Comparison of ENCODE assay signal across 14 cellular contexts in genomic region chr9:107044872-107045271, GRCh38.
DNase-seq lines count a peak whose midpoint lies in the region; ATAC-seq, FAIRE-seq and TF ChIP-seq lines count a peak whose summit lies in the region.
"Had no signal": no experiment of that assay in that cellular context is flagged by ENCODE, and none has a peak within 500 bp of the region (broad histone marks: within the 10 kb centered on the region; RNA-seq: fewer than 3 reads in every experiment).

No MANE protein-coding gene starts in this region.

- no peak overlapping the region for H3K27ac Mint-ChIP-seq in stimulated activated naive CD8-positive, alpha-beta T cell treated with anti-CD3 and anti-CD28 coated beads, Interleukin-15, amount 100 ng/mL, for 72 hours
- H3K27ac Mint-ChIP-seq: activated naive CD4-positive, alpha-beta T cell treated with anti-CD3 and anti-CD28 coated beads, Interleukin-2, amount 50 U/mL, for 24 hours; stimulated activated memory B cell treated with anti-CD40 and anti-IgM and Interleukin-4, amounts not matched to agents 10 μg/mL and 1 μg/mL and 100 μg/mL, for 72 hours had no signal

- ATAC-seq in stimulated activated naive CD8-positive, alpha-beta T cell treated with anti-CD3 and anti-CD28 coated beads, Interleukin-15, Interleukin-2, amounts not matched to agents 100 U/mL and 50 U/mL, for 24 hours = no peak
- no peak for ATAC-seq in stimulated activated naive CD8-positive, alpha-beta T cell treated with anti-CD3 and anti-CD28 coated beads, Interleukin-15, amount 100 ng/mL, for 72 hours
- ATAC-seq in GM12878 = peak; percentile 8; the same call in 1 of the 3 replicates
- ATAC-seq: gastrocnemius medialis; left colon; stimulated activated memory B cell treated with anti-CD40 and anti-IgM and Interleukin-4, amounts not matched to agents 10 μg/mL and 1 μg/mL and 100 μg/mL, for 72 hours had no signal

- H2AFZ ChIP-seq in GM12878 (ENCODE audit: control insufficient read depth, low read depth, low read length) = no peak overlapping the region

- H3K4me3 ChIP-seq in GM12878 (no peak overlapping the region), transverse colon (no peak overlapping the region), testis (no peak overlapping the region)
- H3K4me3 ChIP-seq: gastrocnemius medialis had no signal

- intact Hi-C loops in GM12878 (cut with micrococcal nuclease; ENCODE audit: unreplicated experiment) = loop anchor here (5.0 kb wide), 2 partner anchors 92 to 293 kb away; no protein-coding TSS in a partner anchor
- intact Hi-C loops in transverse colon (cut with DNase I; ENCODE audit: low total_unique reads) = loop anchor here (5.0 kb wide), 1 partner anchor 1762 kb away; no protein-coding TSS in a partner anchor
- intact Hi-C loops in testis (cut with DNase I; ENCODE audit: low total_unique reads) = no loop called here
- intact Hi-C loops in cardiac septum (cut with DNase I) = no loop called here

- FAIRE-seq in GM12878 (lab: Jason Lieb, UNC) = no peak
- FAIRE-seq in HTR-8/SVneo (lab: Jason Lieb, UNC) = no peak

- RAD21 ChIA-PET in GM12878 (lab: Charles Lee; ENCODE audit: unreplicated experiment) = interaction anchor here (0.6 to 1.8 kb wide), 7 partner anchors 10 to 1790 kb away, joined by 3 to 11 read pairs (median 4); no protein-coding TSS in a partner anchor

- no peaks in the 10 kb centered on the region for H3K4me1 Mint-ChIP-seq in stimulated activated naive CD8-positive, alpha-beta T cell treated with anti-CD3 and anti-CD28 coated beads, Interleukin-15, amount 100 ng/mL, for 72 hours
- H3K4me1 Mint-ChIP-seq: activated naive CD4-positive, alpha-beta T cell treated with anti-CD3 and anti-CD28 coated beads, Interleukin-2, amount 50 U/mL, for 24 hours had no signal

- H4K20me1 ChIP-seq in GM12878 (ENCODE audit: control insufficient read depth, insufficient read depth) = no peaks in the 10 kb centered on the region

- TF ChIP-seq CTCF in LNCAP (IDR thresholded peaks at IDR 0.05) (peak; percentile 33; the same call in 1 of the 2 replicates), GM12878 (IDR thresholded peaks at IDR 0.05 in 2 of 3, conservative IDR thresholded peaks at IDR 0.05 in 1 of 3; ENCODE audit: control insufficient read depth in 2 of 3, extremely low read depth in 1 of 3, insufficient read depth in 1 of 3, low read depth in 3 of 3, low read length in 3 of 3) (peak; percentile 4 to 27 (median 8); a peak in 1 of 6 replicates), transverse colon (IDR thresholded peaks at IDR 0.05) (peak in 1 of 5 experiments; percentile 15), testis (IDR thresholded peaks at IDR 0.05) (peak in 1 of 3 experiments; percentile 16)

- WGBS in GM12878 (ENCODE audit: insufficient coverage, insufficient replicate concordance, low lambda C conversion rate, missing lambda C conversion rate) = 4% methylated on average over 4 of the region's 4 CpGs
- WGBS in transverse colon (ENCODE audit: low coverage in 1 of 2), 2 donors = 83% methylated on average over 4 of the region's 4 CpGs; no CpG with 5 or more reads in 1 of the 2 donors
- 88 to 97% methylated on average over 4 of the region's 4 CpGs for WGBS in testis, 2 donors

- DNase-seq in stimulated activated naive CD8-positive, alpha-beta T cell treated with anti-CD3 and anti-CD28 coated beads, Interleukin-15, Interleukin-2, amounts not matched to agents 100 U/mL and 50 U/mL, for 24 hours = peak; percentile 12
- no peak for DNase-seq in stimulated activated naive CD8-positive, alpha-beta T cell treated with anti-CD3 and anti-CD28 coated beads, Interleukin-15, amount 100 ng/mL, for 72 hours
- DNase-seq in GM12878 (ENCODE audit: low read depth, low spot score) (no peak), transverse colon (peak; percentile 12), testis (no peak), HTR-8/SVneo (ENCODE audit: insufficient read length, low spot score) (no peak), cardiac septum (ENCODE audit: low spot score) (no peak)
- DNase-seq: activated CD4-positive, CD25-positive, alpha-beta regulatory T cell treated with anti-CD3 and anti-CD28 coated beads, Interleukin-2, amount 50 U/mL, for 72 hours; gastrocnemius medialis; SIG-M5 had no signal

- H3K27me3 ChIP-seq in GM12878 (replicated peaks in 1 of 2; ENCODE audit: control insufficient read depth in 2 of 2, insufficient read depth in 2 of 2, low read length in 1 of 2) = no peaks in the 10 kb centered on the region
- H3K27me3 ChIP-seq in transverse colon = no peaks in the 10 kb centered on the region
- no peaks in the 10 kb centered on the region for H3K27me3 ChIP-seq in testis
- H3K27me3 ChIP-seq: gastrocnemius medialis had no signal

- SMC1A ChIA-PET in GM12878 (lab: Charles Lee; ENCODE audit: uncharacterized antibody, unreplicated experiment) = interaction anchor here (0.8 to 2.4 kb wide), 7 partner anchors 16 to 378 kb away, joined by 3 to 6 read pairs (median 3); no protein-coding TSS in a partner anchor

- TF ChIP-seq EP300 in GM12878 (IDR thresholded peaks at IDR 0.05; ENCODE audit: borderline replicate concordance in 1 of 2, control insufficient read depth in 1 of 2, low read depth in 2 of 2, low read length in 2 of 2) (no peak), transverse colon (IDR thresholded peaks at IDR 0.05; ENCODE audit: low read depth) (no peak)

- H3K9ac ChIP-seq in GM12878 (ENCODE audit: control insufficient read depth, insufficient read depth, low read length) = no peak overlapping the region

- CTCF ChIA-PET in GM12878 (lab: Yijun Ruan, JAX) = interaction anchor here (0.5 to 3.6 kb wide), 17 partner anchors 9 to 760 kb away, joined by 3 to 15 read pairs (median 4); no protein-coding TSS in a partner anchor

- no peaks in the 10 kb centered on the region for H3K9me3 ChIP-seq in GM12878 (replicated peaks; ENCODE audit: control insufficient read depth, insufficient read depth, low read length)
- no peaks in the 10 kb centered on the region for H3K9me3 ChIP-seq in transverse colon
- H3K9me3 ChIP-seq in testis = no peaks in the 10 kb centered on the region
- H3K9me3 ChIP-seq: gastrocnemius medialis had no signal

- H3K9me3 Mint-ChIP-seq in stimulated activated naive CD8-positive, alpha-beta T cell treated with anti-CD3 and anti-CD28 coated beads, Interleukin-15, amount 100 ng/mL, for 72 hours = no peaks in the 10 kb centered on the region
- H3K9me3 Mint-ChIP-seq: activated naive CD4-positive, alpha-beta T cell treated with anti-CD3 and anti-CD28 coated beads, Interleukin-2, amount 50 U/mL, for 24 hours; stimulated activated memory B cell treated with anti-CD40 and anti-IgM and Interleukin-4, amounts not matched to agents 10 μg/mL and 1 μg/mL and 100 μg/mL, for 72 hours had no signal

- H3K79me2 ChIP-seq in GM12878 (ENCODE audit: control insufficient read depth, insufficient read depth, low read length) = no peaks in the 10 kb centered on the region

- H3K36me3 ChIP-seq in GM12878 (ENCODE audit: control insufficient read depth in 2 of 2, insufficient read depth in 2 of 2, low read length in 1 of 2) (no peaks in the 10 kb centered on the region), transverse colon (no peaks in the 10 kb centered on the region), testis (ENCODE audit: low read depth, missing control alignments) (no peaks in the 10 kb centered on the region)
- H3K36me3 ChIP-seq: gastrocnemius medialis had no signal

- H3K27me3 Mint-ChIP-seq in stimulated activated naive CD8-positive, alpha-beta T cell treated with anti-CD3 and anti-CD28 coated beads, Interleukin-15, amount 100 ng/mL, for 72 hours = no peaks in the 10 kb centered on the region
- H3K27me3 Mint-ChIP-seq: activated naive CD4-positive, alpha-beta T cell treated with anti-CD3 and anti-CD28 coated beads, Interleukin-2, amount 50 U/mL, for 24 hours had no signal

- no peak overlapping the region for H3K4me2 ChIP-seq in GM12878 (ENCODE audit: control insufficient read depth, insufficient read depth)

- BruUV-seq in GM12878 (replicated peaks; lab: Mats Ljungman, UMichigan) = no TSS peak

- in situ Hi-C loops in GM12878 (cut with MboI) = no loop called here
- in situ Hi-C loops in transverse colon (cut with MboI; ENCODE audit: low pct_ligation_motif_present in 1 of 4, low pct_unique_long_range_greater_than_20kb in 1 of 4, low sequenced_read_pairs in 3 of 4) = no loop called here

- no peak overlapping the region for H3K4me3 Mint-ChIP-seq in stimulated activated naive CD8-positive, alpha-beta T cell treated with anti-CD3 and anti-CD28 coated beads, Interleukin-15, amount 100 ng/mL, for 72 hours
- H3K4me3 Mint-ChIP-seq: activated naive CD4-positive, alpha-beta T cell treated with anti-CD3 and anti-CD28 coated beads, Interleukin-2, amount 50 U/mL, for 24 hours; stimulated activated memory B cell treated with anti-CD40 and anti-IgM and Interleukin-4, amounts not matched to agents 10 μg/mL and 1 μg/mL and 100 μg/mL, for 72 hours had no signal

- TF ChIP-seq POLR2A in GM12878 (IDR thresholded peaks at IDR 0.05; ENCODE audit: low read depth, low read length) = no peak
- TF ChIP-seq POLR2A in transverse colon (IDR thresholded peaks at IDR 0.05) = no peak
- no peak for TF ChIP-seq POLR2A in testis (IDR thresholded peaks at IDR 0.05)

- peaks cover 15% of the 10 kb centered on the region for H3K4me1 ChIP-seq in GM12878 (ENCODE audit: control insufficient read depth, insufficient read depth, low read length)
- no peaks in the 10 kb centered on the region for H3K4me1 ChIP-seq in transverse colon
- H3K4me1 ChIP-seq in testis = peaks cover 9% of the 10 kb centered on the region
- H3K4me1 ChIP-seq: gastrocnemius medialis had no signal

- H3K27ac ChIP-seq in GM12878 (ENCODE audit: control insufficient read depth, insufficient read depth) = no peak overlapping the region
- no peak overlapping the region for H3K27ac ChIP-seq in transverse colon
- no peak overlapping the region for H3K27ac ChIP-seq in testis
- H3K27ac ChIP-seq: gastrocnemius medialis had no signal

- no peak for TF ChIP-seq RAD21 in GM12878 (IDR thresholded peaks at IDR 0.05; ENCODE audit: insufficient read depth, low read depth, low read length)

- POLR2A ChIA-PET in GM12878 (lab: Charles Lee) = no interaction called here

TF ChIP-seq in GM12878, 131 proteins besides CTCF, POLR2A, EP300 and RAD21 (continues in another document):
- TF ChIP-seq SRF (IDR thresholded peaks at IDR 0.05; ENCODE audit: low read depth in 2 of 2, low read length in 2 of 2) (no peak), RFX5 (IDR thresholded peaks at IDR 0.05; ENCODE audit: low read depth, low read length) (no peak), STAT3 (IDR thresholded peaks at IDR 0.05; ENCODE audit: low read depth, low read length) (no peak), YY1 (IDR thresholded peaks at IDR 0.05; ENCODE audit: low read depth, low read length) (no peak), MYB (IDR thresholded peaks at IDR 0.05; ENCODE audit: borderline replicate concordance, low read depth, low read length) (no peak), CHD1 (IDR thresholded peaks at IDR 0.05; ENCODE audit: low read depth, low read length) (no peak), SUZ12 (IDR thresholded peaks at IDR 0.05; ENCODE audit: unreplicated experiment) (no peak)

Comparison
In these comparisons a context has a peak if more than half of its experiments do, and no peak if none do; other contexts are left out.
1. DNase-seq: peak in stimulated activated naive CD8-positive, alpha-beta T cell treated with anti-CD3 and anti-CD28 coated beads, Interleukin-15, Interleukin-2, amounts not matched to agents 100 U/mL and 50 U/mL, for 24 hours (single experiment) and transverse colon (single experiment); none in stimulated activated naive CD8-positive, alpha-beta T cell treated with anti-CD3 and anti-CD28 coated beads, Interleukin-15, amount 100 ng/mL, for 72 hours (0 of 2), GM12878 (single experiment), testis (single experiment), HTR-8/SVneo (single experiment) and cardiac septum (single experiment).
2. intact Hi-C loops: an anchor here in GM12878 (5.0 kb wide) and transverse colon (5.0 kb wide); none called in testis and cardiac septum.